ENCODE assay signal across 26 cellular contexts in genomic region chr18:54069729-54070128, GRCh38.
"Had no signal": no experiment of that assay in that cellular context is flagged by ENCODE, and none has a peak within 500 bp of the region (broad histone marks: within the 10 kb centered on the region; RNA-seq: fewer than 3 reads in every experiment).

No MANE protein-coding gene starts in this region.

- H3K36me3 Mint-ChIP-seq: memory B cell; mesothelial cell of epicardium; naive thymus-derived CD4-positive, alpha-beta T cell; neural progenitor cell had no signal

- ATAC-seq: effector memory CD8-positive, alpha-beta T cell; left lobe of liver; naive thymus-derived CD4-positive, alpha-beta T cell; sciatic nerve; stimulated activated naive CD8-positive, alpha-beta T cell treated with anti-CD3 and anti-CD28 coated beads, Interleukin-15, amount 100 ng/mL, for 72 hours had no signal

- H3K27me3 ChIP-seq: esophagus squamous epithelium, neural progenitor cell, suprapubic skin, vagina had no signal

- H3K36me3 ChIP-seq: esophagus squamous epithelium, neural progenitor cell, suprapubic skin, vagina had no signal

- H3K4me3 Mint-ChIP-seq: effector memory CD8-positive, alpha-beta T cell; memory B cell; mesothelial cell of epicardium; naive thymus-derived CD4-positive, alpha-beta T cell; nephron; neural progenitor cell; stimulated activated naive CD8-positive, alpha-beta T cell treated with anti-CD3 and anti-CD28 coated beads, Interleukin-15, amount 100 ng/mL, for 72 hours had no signal

- H3K9ac ChIP-seq: neural progenitor cell, parathyroid adenoma had no signal

- H3K27ac Mint-ChIP-seq: effector memory CD8-positive, alpha-beta T cell; memory B cell; mesothelial cell of epicardium; naive thymus-derived CD4-positive, alpha-beta T cell; nephron; neural progenitor cell; progenitor cell of endocrine pancreas; stimulated activated naive CD8-positive, alpha-beta T cell treated with anti-CD3 and anti-CD28 coated beads, Interleukin-15, amount 100 ng/mL, for 72 hours had no signal

- H3K79me2 ChIP-seq: parathyroid adenoma had no signal

- H3K4me3 ChIP-seq: esophagus squamous epithelium, lung, neural progenitor cell, smooth muscle cell, suprapubic skin, vagina had no signal

- H3K4me2 ChIP-seq: neural progenitor cell, smooth muscle cell had no signal

- H3K27ac ChIP-seq: esophagus squamous epithelium, neural progenitor cell, parathyroid adenoma, suprapubic skin, vagina had no signal

- H3K27me3 Mint-ChIP-seq: effector memory CD8-positive, alpha-beta T cell; progenitor cell of endocrine pancreas; stimulated activated naive CD8-positive, alpha-beta T cell treated with anti-CD3 and anti-CD28 coated beads, Interleukin-15, amount 100 ng/mL, for 72 hours had no signal

- H3K4me1 ChIP-seq: esophagus squamous epithelium, neural progenitor cell, parathyroid adenoma, suprapubic skin, vagina had no signal

- H3K9me3 Mint-ChIP-seq: effector memory CD8-positive, alpha-beta T cell; memory B cell; naive thymus-derived CD4-positive, alpha-beta T cell; nephron; neural progenitor cell; stimulated activated naive CD8-positive, alpha-beta T cell treated with anti-CD3 and anti-CD28 coated beads, Interleukin-15, amount 100 ng/mL, for 72 hours had no signal

- H3K9me3 ChIP-seq: esophagus squamous epithelium, suprapubic skin, vagina had no signal

- H3K4me1 Mint-ChIP-seq: memory B cell; mesothelial cell of epicardium; naive thymus-derived CD4-positive, alpha-beta T cell; neural progenitor cell; stimulated activated naive CD8-positive, alpha-beta T cell treated with anti-CD3 and anti-CD28 coated beads, Interleukin-15, amount 100 ng/mL, for 72 hours had no signal

- DNase-seq: cortex of kidney; effector memory CD8-positive, alpha-beta T cell; erythroblast; esophagus squamous epithelium; hypothalamus; kidney; naive thymus-derived CD4-positive, alpha-beta T cell; stimulated activated CD4-positive, alpha-beta T cell treated with anti-CD3 and anti-CD28 coated beads, Interleukin-12 subunit alpha, Interleukin-12 subunit beta, amount 100 ng/mL, for 4 hours; stimulated activated CD4-positive, alpha-beta T cell treated with anti-CD3 and anti-CD28 coated beads, Interleukin-1b, Interleukin-23, amount 100 ng/mL, for 48 hours; stimulated activated CD4-positive, alpha-beta T cell treated with anti-CD3 and anti-CD28 coated beads, Interleukin-4, amount 100 ng/mL, for 1 hour; stimulated activated CD8-positive, alpha-beta memory T cell treated with anti-CD3 and anti-CD28 coated beads, Interleukin-4, amount 100 ng/mL, for 48 hours; stimulated activated naive CD4-positive, alpha-beta T cell; stimulated activated naive CD8-positive, alpha-beta T cell treated with anti-CD3 and anti-CD28 coated beads, Interleukin-15, amount 100 ng/mL, for 72 hours; trophoblast cell had no signal
